Comparison of ENCODE assay signal across 10 cellular contexts in the genomic region with DNA sequence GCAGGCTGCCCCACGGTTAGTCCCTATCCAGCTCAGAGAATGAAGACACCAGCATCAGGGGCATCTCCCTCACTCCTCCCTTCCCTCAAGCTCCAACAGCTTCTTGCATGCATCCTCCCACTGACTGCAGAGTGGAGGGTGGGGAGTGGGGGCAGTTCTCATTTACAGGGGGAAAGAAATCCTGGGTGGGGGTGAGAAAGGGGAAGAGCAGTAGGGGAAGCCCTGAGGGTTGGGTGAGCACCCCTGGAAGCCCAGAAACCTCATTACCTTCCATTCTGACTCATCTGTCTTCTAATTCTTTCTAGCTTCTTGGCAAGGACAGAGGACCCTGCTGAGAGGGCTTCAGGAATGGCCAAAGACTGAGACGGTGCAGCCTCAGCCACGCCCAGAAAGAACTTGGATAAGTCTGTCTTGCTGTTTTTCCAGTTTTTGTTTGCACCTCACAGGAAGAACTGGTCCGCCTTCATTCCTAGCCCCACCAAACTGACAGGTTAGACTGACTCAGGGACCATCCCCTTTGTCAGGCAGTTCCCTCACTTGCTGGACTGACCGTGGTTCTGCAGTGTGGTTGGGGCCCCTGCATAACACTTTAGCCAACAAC. TPM values are rescaled to one million over a fixed set of nuclear protein-coding genes. Genes with fewer than 3 reads are reported as not detected.
DNase-seq lines count a peak whose midpoint lies in the region; ATAC-seq, FAIRE-seq and TF ChIP-seq lines count a peak whose summit lies in the region.
"Had no signal": no experiment of that assay in that cellular context is flagged by ENCODE, and none has a peak within 500 bp of the region (broad histone marks: within the 10 kb centered on the region; RNA-seq: fewer than 3 reads in every experiment).

No MANE protein-coding gene starts in this region.

- H3K27me3 Mint-ChIP-seq in GM23338 (ENCODE audit: insufficient read depth, low read depth, poor library complexity), result peaks cover 10% of the 10 kb centered on the region
- peaks cover 0 to 14% of the 10 kb centered on the region in 2 donors for H3K27me3 Mint-ChIP-seq in effector memory CD8-positive, alpha-beta T cell
- no peaks in the 10 kb centered on the region for H3K27me3 Mint-ChIP-seq in activated naive CD4-positive, alpha-beta T cell treated with anti-CD3 and anti-CD28 coated beads for 36 hours (ENCODE audit: low read depth)

- H3K9me3 Mint-ChIP-seq in GM23338, result no peaks in the 10 kb centered on the region
- no peaks in the 10 kb centered on the region for H3K9me3 Mint-ChIP-seq in effector memory CD8-positive, alpha-beta T cell
- no peaks in the 10 kb centered on the region for H3K9me3 Mint-ChIP-seq in activated naive CD4-positive, alpha-beta T cell treated with anti-CD3 and anti-CD28 coated beads for 36 hours

- H3K36me3 Mint-ChIP-seq in GM23338 (ENCODE audit: low read depth), result no peaks in the 10 kb centered on the region
- peaks cover 3% of the 10 kb centered on the region for H3K36me3 Mint-ChIP-seq in effector memory CD8-positive, alpha-beta T cell (ENCODE audit: insufficient read depth)
- no peaks in the 10 kb centered on the region for H3K36me3 Mint-ChIP-seq in activated naive CD4-positive, alpha-beta T cell treated with anti-CD3 and anti-CD28 coated beads for 36 hours (ENCODE audit: low read depth)

- H3K9me3 ChIP-seq in PC-3 (ENCODE audit: low read length), result no peaks in the 10 kb centered on the region
- H3K9me3 ChIP-seq: mucosa of descending colon had no signal

- H3K9me2 ChIP-seq in GM23338 (ENCODE audit: insufficient read depth) (no peaks in the 10 kb centered on the region), PC-3 (replicated peaks; ENCODE audit: low read length) (no peaks in the 10 kb centered on the region)

- H3K27ac ChIP-seq in GM23338 (ENCODE audit: low read depth) (no peak overlapping the region), PC-3 (ENCODE audit: low read length) (peak overlapping the region; percentile 93)

- TF ChIP-seq POLR2A in GM12891 (IDR thresholded peaks at IDR 0.05; ENCODE audit: low read depth, low read length), result no peak

- H3K79me2 ChIP-seq in GM23338 (replicated peaks; ENCODE audit: insufficient read depth) (no peaks in the 10 kb centered on the region), PC-3 (ENCODE audit: low read length) (no peaks in the 10 kb centered on the region)

- no peak overlapping the region for H3K4me3 ChIP-seq in GM23338
- H3K4me3 ChIP-seq in PC-3 (ENCODE audit: low read length), result peak overlapping the region; percentile 49; the same call in 1 of the 2 replicates
- H3K4me3 ChIP-seq: mucosa of descending colon had no signal

- H3F3A ChIP-seq in GM23338 (replicated peaks; ENCODE audit: low read depth) (no peaks in the 10 kb centered on the region), PC-3 (ENCODE audit: low read length, unreplicated experiment) (no peaks in the 10 kb centered on the region)

- ATAC-seq in GM23338, result no peak
- peak; percentile 64 for ATAC-seq in PC-3
- ATAC-seq in effector memory CD8-positive, alpha-beta T cell (replicated peaks), result no peak
- no peak for ATAC-seq in HG03571 (IDR thresholded peaks at IDR 0.05; ENCODE audit: unreplicated experiment)
- no peak for ATAC-seq in HG02970 (IDR thresholded peaks at IDR 0.05; ENCODE audit: low FRiP score, unreplicated experiment)
- ATAC-seq: mucosa of descending colon had no signal

- H2AFZ ChIP-seq in GM23338, result 0 out of 2 replicates have a peak overlapping the region, but pooled peaks have one; percentile 38
- no peak overlapping the region for H2AFZ ChIP-seq in PC-3 (ENCODE audit: low read length)

- intact Hi-C loops in PC-3 (cut with micrococcal nuclease), result no loop called here
- intact Hi-C loops in activated naive CD4-positive, alpha-beta T cell treated with anti-CD3 and anti-CD28 coated beads for 36 hours (cut with micrococcal nuclease), result no loop called here

- no TSS peak for BruUV-seq in PC-3 (replicated peaks; lab: Mats Ljungman, UMichigan)

- no peaks in the 10 kb centered on the region for H3K27me3 ChIP-seq in GM23338 (ENCODE audit: insufficient read depth)
- no peaks in the 10 kb centered on the region for H3K27me3 ChIP-seq in PC-3 (ENCODE audit: low read length)

- no peak overlapping the region for H3K4me3 Mint-ChIP-seq in GM23338
- H3K4me3 Mint-ChIP-seq in effector memory CD8-positive, alpha-beta T cell, result no peak overlapping the region
- no peak overlapping the region for H3K4me3 Mint-ChIP-seq in activated naive CD4-positive, alpha-beta T cell treated with anti-CD3 and anti-CD28 coated beads for 36 hours

- H3K4me1 Mint-ChIP-seq in GM23338, result peaks cover 18% of the 10 kb centered on the region
- H3K4me1 Mint-ChIP-seq in effector memory CD8-positive, alpha-beta T cell (ENCODE audit: low read depth in 2 of 2), result peaks cover 0 to 3% of the 10 kb centered on the region in 2 donors
- H3K4me1 Mint-ChIP-seq in activated naive CD4-positive, alpha-beta T cell treated with anti-CD3 and anti-CD28 coated beads for 36 hours (ENCODE audit: low read depth), result peaks cover 13% of the 10 kb centered on the region

- H3K36me3 ChIP-seq in GM23338 (ENCODE audit: insufficient read depth), result no peaks in the 10 kb centered on the region
- no peaks in the 10 kb centered on the region for H3K36me3 ChIP-seq in PC-3 (ENCODE audit: low read depth, low read length)

- H3K4me1 ChIP-seq in GM23338 (ENCODE audit: insufficient read depth) (peaks cover 11% of the 10 kb centered on the region), PC-3 (ENCODE audit: insufficient read depth, low read length) (peaks cover 67% of the 10 kb centered on the region)

- peak; percentile 59 for FAIRE-seq in GM12891 (lab: Jason Lieb, UNC)

- no peak overlapping the region for H3K27ac Mint-ChIP-seq in GM23338
- no peak overlapping the region for H3K27ac Mint-ChIP-seq in effector memory CD8-positive, alpha-beta T cell
- no peak overlapping the region for H3K27ac Mint-ChIP-seq in activated naive CD4-positive, alpha-beta T cell treated with anti-CD3 and anti-CD28 coated beads for 36 hours

- CTCF ChIA-PET in PC-3 (lab: Charles Lee), result interaction anchor here (1.0 kb wide), 1 partner anchor 92 kb away, joined by 3 read pairs; no protein-coding TSS in a partner anchor
- CTCF ChIA-PET in activated naive CD4-positive, alpha-beta T cell treated with anti-CD3 and anti-CD28 coated beads for 36 hours (lab: Charles Lee), result interaction anchor here (1.5 to 2.5 kb wide), 2 partner anchors 92 to 113 kb away, joined by 5 to 12 read pairs; no protein-coding TSS in a partner anchor

- POLR2A ChIA-PET in PC-3 (lab: Charles Lee; ENCODE audit: unreplicated experiment), result interaction anchor here (0.8 kb wide), 1 partner anchor 53 kb away, joined by 3 read pairs; no protein-coding TSS in a partner anchor

- no peaks in the 10 kb centered on the region for H4K20me1 ChIP-seq in GM23338 (replicated peaks; ENCODE audit: insufficient read depth)
- no peaks in the 10 kb centered on the region for H4K20me1 ChIP-seq in PC-3 (ENCODE audit: low read length)

- TF ChIP-seq CTCF in GM23338 (conservative IDR thresholded peaks at IDR 0.05; ENCODE audit: low read depth in 2 of 2) (no peak), PC-3 (conservative IDR thresholded peaks at IDR 0.05; ENCODE audit: low read depth, low read length) (no peak)

- no peak for DNase-seq in GM12891 (ENCODE audit: insufficient read length, low spot score)
- peak; percentile 28 for DNase-seq in GM23338 (ENCODE audit: low spot score)
- peak; percentile 95 for DNase-seq in PC-3
- DNase-seq in medulla oblongata (ENCODE audit: extremely low spot score), result peak; percentile 38
- no peak for DNase-seq in effector memory CD8-positive, alpha-beta T cell
- no peak for DNase-seq in activated naive CD4-positive, alpha-beta T cell treated with anti-CD3 and anti-CD28 coated beads for 36 hours
- DNase-seq: amniotic stem cell had no signal

- H3K4me2 ChIP-seq in GM23338 (no peak overlapping the region), PC-3 (ENCODE audit: low read length) (peak overlapping the region; percentile 79)

- H3K9ac ChIP-seq in PC-3 (ENCODE audit: low read length), result peak overlapping the region; percentile 50

TF ChIP-seq in GM12891, 5 proteins besides CTCF, POLR2A, EP300 and RAD21:
- peak; percentile 81 for TF ChIP-seq SPI1 (IDR thresholded peaks at IDR 0.05; ENCODE audit: low read depth, low read length)
- TF ChIP-seq TAF1 (IDR thresholded peaks at IDR 0.05; ENCODE audit: low read depth, low read length), result no peak

TF ChIP-seq in GM23338, 12 proteins besides CTCF, POLR2A, EP300 and RAD21:
- no peak for TF ChIP-seq CREB1 (CRISPR knock-in tag; IDR thresholded peaks at IDR 0.05; ENCODE audit: low read depth)
TF ChIP-seq in GM23338: peak in this region for 0.

RNA-seq across cellular contexts. Expression of a gene that starts 52.5 kb away (rescaled TPM):
- 90.2 TPM for polyA plus RNA-seq in GM12891 (2012; ENCODE audit: low read depth, missing spikeins)
- 99.7 and 108 TPM in 2 replicates for total RNA-seq in GM23338 (2014; rRNA removed; shearing (Covaris generic))
- 86.3 and 101 TPM in 2 replicates for polyA plus RNA-seq in GM23338 (2016; fragmentation: Nextera tagmentation; extraction: Ambion mirVana)
- total RNA-seq in PC-3 (2014; rRNA removed), result 32.0 and 35.1 TPM in 2 replicates
- total RNA-seq in activated naive CD4-positive, alpha-beta T cell treated with anti-CD3 and anti-CD28 coated beads for 36 hours, result 100 to 1,000 TPM; 112 to 118 TPM

Comparison
In these comparisons a context has a peak if more than half of its experiments do, and no peak if none do; other contexts are left out.
1. DNase-seq: peak in GM23338 (single experiment), PC-3 (single experiment) and medulla oblongata (single experiment); none in GM12891 (single experiment), effector memory CD8-positive, alpha-beta T cell (0 of 3) and activated naive CD4-positive, alpha-beta T cell treated with anti-CD3 and anti-CD28 coated beads for 36 hours (single experiment).